ENCODE assay signal across 25 cellular contexts in the genomic region with DNA sequence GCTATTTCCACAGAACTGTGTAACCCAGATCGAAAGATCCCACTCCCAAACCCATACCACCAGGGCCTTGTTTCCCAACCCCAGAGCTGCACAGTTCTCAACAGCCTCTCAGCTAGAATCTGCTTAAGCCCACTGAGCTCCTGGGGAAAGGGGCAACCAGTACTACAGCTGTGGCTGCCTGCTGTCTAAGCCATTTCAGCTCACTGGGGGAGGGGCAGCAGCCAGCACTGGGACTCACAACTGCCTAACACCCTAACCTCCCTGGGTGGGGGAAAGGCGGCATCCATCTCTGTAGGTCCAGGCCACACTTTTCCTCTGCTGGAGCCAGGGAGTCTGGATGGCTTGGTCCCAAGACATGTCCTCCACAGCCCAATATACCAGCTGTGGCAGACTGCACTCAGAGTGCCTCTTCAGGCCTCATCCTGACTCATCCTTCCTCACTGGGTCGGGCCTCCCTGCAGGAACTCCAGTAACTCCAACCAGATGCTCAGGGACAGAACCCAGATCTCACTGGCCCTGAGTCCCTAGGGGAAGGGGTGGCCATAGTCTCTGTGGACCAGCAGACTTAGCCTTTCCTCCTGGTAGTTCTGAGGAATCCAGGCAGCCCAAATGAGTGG.
DNase-seq lines count a peak whose midpoint lies in the region; ATAC-seq and TF ChIP-seq lines count a peak whose summit lies in the region.
"Had no signal": no experiment of that assay in that cellular context is flagged by ENCODE, and none has a peak within 500 bp of the region (broad histone marks: within the 10 kb centered on the region; RNA-seq: fewer than 3 reads in every experiment).

No MANE protein-coding gene starts in this region.

- no peaks in the 10 kb centered on the region for H3K36me3 Mint-ChIP-seq in neural progenitor cell
- H3K36me3 Mint-ChIP-seq in activated T-cell treated with anti-CD3 and anti-CD28 coated beads, Interleukin-2, amount 50 U/mL, for 4 hours (ENCODE audit: insufficient read depth), result no peaks in the 10 kb centered on the region
- H3K36me3 Mint-ChIP-seq: activated naive CD4-positive, alpha-beta T cell treated with anti-CD3 and anti-CD28 coated beads, Interleukin-2, amount 50 U/mL, for 72 hours; stimulated activated naive B cell treated with anti-CD40 and anti-IgM and Interleukin-4, amounts not matched to agents 10 μg/mL and 1 μg/mL and 100 μg/mL, for 72 hours had no signal

- no peak overlapping the region for H3K27ac ChIP-seq in neural progenitor cell
- H3K27ac ChIP-seq: upper lobe of left lung, VCaP had no signal

- H3K9ac ChIP-seq in adipocyte (ENCODE audit: low read length) (no peak overlapping the region), neural progenitor cell (no peak overlapping the region)

- H3K4me2 ChIP-seq in neural progenitor cell, result no peak overlapping the region

- no peak overlapping the region for H3K27ac Mint-ChIP-seq in neural progenitor cell
- H3K27ac Mint-ChIP-seq: activated naive CD4-positive, alpha-beta T cell treated with anti-CD3 and anti-CD28 coated beads, Interleukin-2, amount 50 U/mL, for 72 hours; nephron; stimulated activated naive B cell treated with anti-CD40 and anti-IgM and Interleukin-4, amounts not matched to agents 10 μg/mL and 1 μg/mL and 100 μg/mL, for 72 hours had no signal

- no peak for ATAC-seq in activated T-cell treated with anti-CD3 and anti-CD28 coated beads, Interleukin-2, amount 50 U/mL, for 4 hours
- ATAC-seq: activated naive CD4-positive, alpha-beta T cell treated with anti-CD3 and anti-CD28 coated beads, Interleukin-2, amount 50 U/mL, for 72 hours; left lobe of liver; stimulated activated naive B cell treated with anti-CD40 and anti-IgM and Interleukin-4, amounts not matched to agents 10 μg/mL and 1 μg/mL and 100 μg/mL, for 72 hours had no signal

- H3K4me3 Mint-ChIP-seq in neural progenitor cell, result no peak overlapping the region
- H3K4me3 Mint-ChIP-seq in activated T-cell treated with anti-CD3 and anti-CD28 coated beads, Interleukin-2, amount 50 U/mL, for 4 hours, result no peak overlapping the region
- H3K4me3 Mint-ChIP-seq: nephron; stimulated activated naive B cell treated with anti-CD40 and anti-IgM and Interleukin-4, amounts not matched to agents 10 μg/mL and 1 μg/mL and 100 μg/mL, for 72 hours had no signal

- H3K27me3 ChIP-seq in adipocyte (replicated peaks; ENCODE audit: control insufficient read depth, insufficient read depth, low read length) (no peaks in the 10 kb centered on the region), neural progenitor cell (no peaks in the 10 kb centered on the region)
- H3K27me3 ChIP-seq: upper lobe of left lung had no signal

- H3F3A ChIP-seq in neural progenitor cell (ENCODE audit: low read depth), result no peaks in the 10 kb centered on the region

- no peaks in the 10 kb centered on the region for H3K36me3 ChIP-seq in adipocyte (ENCODE audit: control insufficient read depth, insufficient read depth, low read length, severe bottlenecking)
- H3K36me3 ChIP-seq in neural progenitor cell, result no peaks in the 10 kb centered on the region
- H3K36me3 ChIP-seq: upper lobe of left lung had no signal

- peaks cover 3% of the 10 kb centered on the region for H3K4me1 Mint-ChIP-seq in neural progenitor cell
- no peaks in the 10 kb centered on the region for H3K4me1 Mint-ChIP-seq in activated T-cell treated with anti-CD3 and anti-CD28 coated beads, Interleukin-2, amount 50 U/mL, for 4 hours (ENCODE audit: low read depth)
- H3K4me1 Mint-ChIP-seq: nephron; stimulated activated naive B cell treated with anti-CD40 and anti-IgM and Interleukin-4, amounts not matched to agents 10 μg/mL and 1 μg/mL and 100 μg/mL, for 72 hours had no signal

- peak overlapping the region; percentile 40 for H2AFZ ChIP-seq in neural progenitor cell (replicated peaks)

- TF ChIP-seq CTCF in HFF-Myc (IDR thresholded peaks at IDR 0.05; ENCODE audit: low read depth, low read length, missing control alignments), result no peak
- TF ChIP-seq CTCF in neural progenitor cell (IDR thresholded peaks at IDR 0.05), result no peak

- DNase-seq in EH (ENCODE audit: low read depth), result peak; percentile 50
- peak; percentile 10 for DNase-seq in HFF-Myc (ENCODE audit: extremely low read depth, low read depth)
- DNase-seq in adipocyte (ENCODE audit: low read depth), result peak; percentile 7
- DNase-seq in neural progenitor cell (ENCODE audit: low spot score), result peak; percentile 10
- no peak for DNase-seq in NCI-H2196 treated with DMSO at 0.1 percent for 48 hours (lab: John Stamatoyannopoulos, UW; ENCODE audit: unreplicated experiment)
- DNase-seq in activated T-cell treated with anti-CD3 and anti-CD28 coated beads, Interleukin-2, amount 50 U/mL, for 4 hours, result no peak
- DNase-seq in RKO (ENCODE audit: low spot score), result no peak
- DNase-seq in D341Med (ENCODE audit: low spot score), result no peak
- DNase-seq: activated CD4-positive, alpha-beta T cell treated with anti-CD3 and anti-CD28 coated beads for 48 hours; activated effector memory CD4-positive, alpha-beta T cell treated with Interleukin-2 at 50 U/mL for 16 hours; glutamatergic neuron; KBM-7; NCI-H1092 treated with DMSO at 0.1 percent for 48 hours; NCI-H187; NCI-H2171; NCI-H524; SHP77; stimulated activated naive B cell treated with anti-CD40 and anti-IgM and Interleukin-4, amounts not matched to agents 10 μg/mL and 1 μg/mL and 100 μg/mL, for 72 hours; SW 1271; T-helper 9 cell; upper lobe of left lung had no signal

- H3K4me1 ChIP-seq in adipocyte (ENCODE audit: control insufficient read depth, insufficient read depth, low read length) (no peaks in the 10 kb centered on the region), neural progenitor cell (no peaks in the 10 kb centered on the region)
- H3K4me1 ChIP-seq: upper lobe of left lung had no signal

- no peaks in the 10 kb centered on the region for H3K9me3 ChIP-seq in adipocyte (ENCODE audit: control insufficient read depth, low read length)
- H3K9me3 ChIP-seq in neural progenitor cell (ENCODE audit: low read depth), result no peaks in the 10 kb centered on the region
- H3K9me3 ChIP-seq: upper lobe of left lung had no signal

- H3K9me3 Mint-ChIP-seq in neural progenitor cell, result peaks cover 2% of the 10 kb centered on the region
- H3K9me3 Mint-ChIP-seq in activated T-cell treated with anti-CD3 and anti-CD28 coated beads, Interleukin-2, amount 50 U/mL, for 4 hours, result peaks cover 3% of the 10 kb centered on the region

- no peaks in the 10 kb centered on the region for H3K79me2 ChIP-seq in neural progenitor cell (ENCODE audit: low read depth)

- H4K20me1 ChIP-seq in neural progenitor cell (ENCODE audit: low read depth), result no peaks in the 10 kb centered on the region

- peaks cover 2% of the 10 kb centered on the region for H3K27me3 Mint-ChIP-seq in neural progenitor cell (ENCODE audit: insufficient read depth, low read depth)
- H3K27me3 Mint-ChIP-seq in activated T-cell treated with anti-CD3 and anti-CD28 coated beads, Interleukin-2, amount 50 U/mL, for 4 hours (ENCODE audit: low read depth), result peaks cover 7% of the 10 kb centered on the region

- H3K4me3 ChIP-seq in HFF-Myc (replicated peaks; ENCODE audit: low read depth, low read length) (no peak overlapping the region), adipocyte (ENCODE audit: low read length) (no peak overlapping the region), neural progenitor cell (no peak overlapping the region)
- H3K4me3 ChIP-seq: upper lobe of left lung had no signal

Comparison
In these comparisons a context has a peak if more than half of its experiments do, and no peak if none do; other contexts are left out.
1. DNase-seq: peak in EH (single experiment), HFF-Myc (single experiment), adipocyte (single experiment) and neural progenitor cell (single experiment); none in NCI-H2196 treated with DMSO at 0.1 percent for 48 hours (single experiment), activated T-cell treated with anti-CD3 and anti-CD28 coated beads, Interleukin-2, amount 50 U/mL, for 4 hours (single experiment), RKO (single experiment) and D341Med (single experiment).